16 cellular contexts compared by ENCODE assay signal in genomic region chr5:173717959-173718358, GRCh38.
DNase-seq lines count a peak whose midpoint lies in the region; ATAC-seq and TF ChIP-seq lines count a peak whose summit lies in the region.
"Had no signal": no experiment of that assay in that cellular context is flagged by ENCODE, and none has a peak within 500 bp of the region (broad histone marks: within the 10 kb centered on the region; RNA-seq: fewer than 3 reads in every experiment).

No MANE protein-coding gene starts in this region.

- no peak overlapping the region for H3K4me3 Mint-ChIP-seq in HFFc6
- H3K4me3 Mint-ChIP-seq: neural progenitor cell had no signal

- no peak overlapping the region for H3K27ac Mint-ChIP-seq in HFFc6

- H3K4me1 Mint-ChIP-seq in HFFc6 (ENCODE audit: low read depth) = peaks cover 25% of the 10 kb centered on the region

- H3K36me3 Mint-ChIP-seq in HFFc6 (ENCODE audit: low read depth) = no peaks in the 10 kb centered on the region
- H3K36me3 Mint-ChIP-seq: neural progenitor cell had no signal

- ATAC-seq in left lobe of liver (no peak), HG03108 (IDR thresholded peaks at IDR 0.05; ENCODE audit: unreplicated experiment) (no peak)
- ATAC-seq: A549, gastrocnemius medialis, mucosa of descending colon had no signal

- DNase-seq in NCI-H1417 (lab: John Stamatoyannopoulos, UW) (peak in 2 of 3 experiments; percentile 68 to 88), NCI-H1417 treated with DMSO at 0.1 percent for 48 hours (lab: John Stamatoyannopoulos, UW) (no peak), NCI-H526 treated with DMSO at 0.1 percent for 48 hours (lab: John Stamatoyannopoulos, UW) (peak; percentile 13), UCSD-AML1 (lab: John Stamatoyannopoulos, UW; ENCODE audit: unreplicated experiment) (peak; percentile 43), posterior vena cava (ENCODE audit: low spot score) (peak; percentile 77), left lobe of liver (ENCODE audit: low spot score) (no peak), HFFc6 (no peak)
- DNase-seq: activated CD4-positive, alpha-beta T cell treated with anti-CD3 and anti-CD28 coated beads, Interleukin-2, amount 50 U/mL, for 1 hour; activated CD8-positive, alpha-beta memory T cell treated with anti-CD3 and anti-CD28 coated beads, Interleukin-2, amount 50 U/mL, for 48 hours; activated effector memory CD4-positive, alpha-beta T cell treated with anti-CD3 and anti-CD28 coated beads, Interleukin-2, amount 50 U/mL, for 16 hours; gastrocnemius medialis; mucosa of descending colon; NCI-H1048 had no signal

- no peaks in the 10 kb centered on the region for H3K9me3 Mint-ChIP-seq in HFFc6
- H3K9me3 Mint-ChIP-seq: neural progenitor cell had no signal

- TF ChIP-seq CTCF in HFFc6 (IDR thresholded peaks at IDR 0.05) = no peak

- intact Hi-C loops in posterior vena cava (cut with DNase I) = no loop called here

- H3K27me3 Mint-ChIP-seq in HFFc6 (ENCODE audit: insufficient read depth) = peaks cover 6% of the 10 kb centered on the region; the same call in 1 of the 2 replicates

Comparison
In these comparisons a context has a peak if more than half of its experiments do, and no peak if none do; other contexts are left out.
1. DNase-seq: peak in NCI-H1417 (2 of 3), NCI-H526 treated with DMSO at 0.1 percent for 48 hours (single experiment), UCSD-AML1 (single experiment) and posterior vena cava (single experiment); none in NCI-H1417 treated with DMSO at 0.1 percent for 48 hours (single experiment), left lobe of liver (single experiment) and HFFc6 (single experiment).